8 cellular contexts compared by ENCODE assay signal in genomic region chrX:148380614-148381561, GRCh38.
DNase-seq lines count a peak whose midpoint lies in the region; ATAC-seq, FAIRE-seq and TF ChIP-seq lines count a peak whose summit lies in the region.

No MANE protein-coding gene starts in this region.

- intact Hi-C loops in kidney (cut with DNase I) = no loop called here

- no peak overlapping the region for H3K9ac ChIP-seq in kidney (ENCODE audit: low read length in 2 of 2)

- DNase-seq in OCI-M1 (lab: John Stamatoyannopoulos, UW) (peak; percentile 69), 8988T (no peak), kidney (no peak), hypothalamus (lab: John Stamatoyannopoulos, UW) (no peak)
- no peak for DNase-seq in activated naive CD8-positive, alpha-beta T cell treated with anti-CD3 and anti-CD28 coated beads, Interleukin-2, amount 10 ng/mL, durations not matched to agents 7 days and 5 days
- peak; percentile 21 for DNase-seq in stimulated activated CD4-positive, alpha-beta T cell treated with anti-CD3 and anti-CD28 coated beads, Interleukin-4, amount 100 ng/mL, for 1 hour

- peaks cover 2% of the 10 kb centered on the region for H3K9me3 Mint-ChIP-seq in activated naive CD8-positive, alpha-beta T cell treated with anti-CD3 and anti-CD28 coated beads, Interleukin-2, amount 10 ng/mL, durations not matched to agents 7 days and 5 days

- H3K27me3 Mint-ChIP-seq in activated naive CD8-positive, alpha-beta T cell treated with anti-CD3 and anti-CD28 coated beads, Interleukin-2, amount 10 ng/mL, durations not matched to agents 7 days and 5 days = no peaks in the 10 kb centered on the region

- H3K4me3 ChIP-seq in kidney (ENCODE audit: low read length in 2 of 2) = no peak overlapping the region

- H3K4me1 Mint-ChIP-seq in activated naive CD8-positive, alpha-beta T cell treated with anti-CD3 and anti-CD28 coated beads, Interleukin-2, amount 10 ng/mL, durations not matched to agents 7 days and 5 days = peaks cover 23% of the 10 kb centered on the region

- H3K9me3 ChIP-seq in kidney (ENCODE audit: control insufficient read depth in 1 of 2, low read length in 2 of 2) = no peaks in the 10 kb centered on the region

- peak; percentile 96 for ATAC-seq in GM18520 (IDR thresholded peaks at IDR 0.05; ENCODE audit: unreplicated experiment)
- ATAC-seq in HG02884 (IDR thresholded peaks at IDR 0.05; ENCODE audit: unreplicated experiment) = peak; percentile 94
- ATAC-seq in activated naive CD8-positive, alpha-beta T cell treated with anti-CD3 and anti-CD28 coated beads, Interleukin-2, amount 10 ng/mL, durations not matched to agents 7 days and 5 days (ENCODE audit: low read depth) = peak; percentile 90

- H3K27ac Mint-ChIP-seq in activated naive CD8-positive, alpha-beta T cell treated with anti-CD3 and anti-CD28 coated beads, Interleukin-2, amount 10 ng/mL, durations not matched to agents 7 days and 5 days = peak overlapping the region; percentile 92

- no peaks in the 10 kb centered on the region for H3K36me3 ChIP-seq in kidney (ENCODE audit: control insufficient read depth in 1 of 2, insufficient read depth in 2 of 2, low read length in 2 of 2)

- POLR2A ChIA-PET in activated naive CD8-positive, alpha-beta T cell treated with anti-CD3 and anti-CD28 coated beads, Interleukin-2, amount 10 ng/mL, durations not matched to agents 7 days and 5 days (lab: Charles Lee) = interaction anchor here (1.0 to 1.9 kb wide), 2 partner anchors 70 to 1124 kb away, joined by 3 to 8 read pairs; partner anchors contain the start of gene IDS

- H3K36me3 Mint-ChIP-seq in activated naive CD8-positive, alpha-beta T cell treated with anti-CD3 and anti-CD28 coated beads, Interleukin-2, amount 10 ng/mL, durations not matched to agents 7 days and 5 days = peaks cover 1% of the 10 kb centered on the region

- H3K27ac ChIP-seq in kidney (ENCODE audit: low read depth in 2 of 2, low read length in 2 of 2) = no peak overlapping the region

- no peaks in the 10 kb centered on the region for H3K4me1 ChIP-seq in kidney (ENCODE audit: control insufficient read depth in 1 of 2, insufficient read depth in 1 of 2, low read depth in 1 of 2, low read length in 2 of 2)

- no peak for TF ChIP-seq CTCF in kidney (IDR thresholded peaks at IDR 0.05; ENCODE audit: borderline replicate concordance, extremely low read depth, insufficient read depth)

- FAIRE-seq in kidney (lab: Jason Lieb, UNC) = no peak

- H3K4me3 Mint-ChIP-seq in activated naive CD8-positive, alpha-beta T cell treated with anti-CD3 and anti-CD28 coated beads, Interleukin-2, amount 10 ng/mL, durations not matched to agents 7 days and 5 days = peak overlapping the region; percentile 79

Comparison
In these comparisons a context has a peak if more than half of its experiments do, and no peak if none do; other contexts are left out.
1. DNase-seq: peak in OCI-M1 (single experiment) and stimulated activated CD4-positive, alpha-beta T cell treated with anti-CD3 and anti-CD28 coated beads, Interleukin-4, amount 100 ng/mL, for 1 hour (single experiment); none in activated naive CD8-positive, alpha-beta T cell treated with anti-CD3 and anti-CD28 coated beads, Interleukin-2, amount 10 ng/mL, durations not matched to agents 7 days and 5 days (single experiment), 8988T (single experiment), kidney (single experiment) and hypothalamus (0 of 51).
2. Peak in every context shown above with its lines, with median percentiles within 50 percentile points of each other: ATAC-seq.